In genomic region chr1:97929874-97930465, GRCh38 we compare ENCODE assay signal across 22 cellular contexts.
"Had no signal": no experiment of that assay in that cellular context is flagged by ENCODE, and none has a peak within 500 bp of the region (broad histone marks: within the 10 kb centered on the region; RNA-seq: fewer than 3 reads in every experiment).

No MANE protein-coding gene starts in this region.

- DNase-seq: KBM-7, MV-4-11, NCI-H1048, NCI-H1105, NCI-H1417, NCI-H1436 treated with DMSO at 0.1 percent for 48 hours, NCI-H1694, NCI-H187 treated with DMSO at 0.1 percent for 48 hours, NCI-H2029 treated with DMSO at 0.1 percent for 48 hours, NCI-H2171 treated with DMSO at 0.1 percent for 48 hours, NCI-H345, NCI-H510A, NCI-H524 treated with DMSO at 0.1 percent for 48 hours, NCI-H774, PC-3, SHP77 treated with DMSO at 0.1 percent for 48 hours, SJCRH30 had no signal

- ATAC-seq: Panc1, PC-3, Right ventricle myocardium inferior, SK-N-SH treated with all-trans-retinoic acid at 6 μM for 48 hours had no signal

- H3K27ac ChIP-seq: HL-60, SJCRH30 had no signal

- H3K4me3 ChIP-seq: SJCRH30 had no signal

- H3K9me3 ChIP-seq: SJCRH30 had no signal

- H3K27me3 ChIP-seq: SJCRH30 had no signal

- FAIRE-seq: HTR-8/SVneo had no signal

- H3K36me3 ChIP-seq: SJCRH30 had no signal
